Comparison of ENCODE assay signal across 17 cellular contexts in the genomic region with DNA sequence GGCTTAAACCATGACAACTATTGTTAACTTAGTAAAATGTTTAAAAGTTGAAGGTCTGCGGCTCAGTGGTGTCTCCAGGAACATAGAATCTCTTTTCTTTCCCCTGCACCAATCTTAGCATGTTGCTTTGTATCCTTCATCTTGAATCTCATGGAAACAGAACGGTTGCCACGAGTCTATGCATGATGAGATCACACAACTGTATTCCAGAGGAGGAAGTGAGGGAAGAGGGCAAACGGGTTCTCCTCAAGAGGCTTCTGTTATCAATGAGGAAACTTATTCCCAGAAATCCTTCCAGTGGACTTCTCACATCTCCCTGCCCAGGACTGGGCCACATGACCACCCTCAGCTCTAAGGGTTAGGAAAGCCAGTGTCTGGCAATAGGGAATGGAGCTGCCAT. TPM values are rescaled to one million over a fixed set of nuclear protein-coding genes. Genes with fewer than 3 reads are reported as not detected.
A peak's percentile ranks its signal among the peaks of the same experiment; 100 is the strongest.
DNase-seq lines count a peak whose midpoint lies in the region; ATAC-seq, FAIRE-seq and TF ChIP-seq lines count a peak whose summit lies in the region.
"Had no signal": no experiment of that assay in that cellular context is flagged by ENCODE, and none has a peak within 500 bp of the region (broad histone marks: within the 10 kb centered on the region; RNA-seq: fewer than 3 reads in every experiment).

No MANE protein-coding gene starts in this region.

- no peak overlapping the region for H3K9ac ChIP-seq in H1 (replicated peaks in 1 of 4; ENCODE audit: extremely low read depth in 1 of 4, low read depth in 3 of 4, low read length in 3 of 4)
- H3K9ac ChIP-seq in neuronal stem cell (ENCODE audit: low read depth, low read length, poor library complexity) = no peak overlapping the region
- H3K9ac ChIP-seq in mammary epithelial cell (ENCODE audit: insufficient read depth, low read length) = no peak overlapping the region

- H3K27ac ChIP-seq in H1 (ENCODE audit: low read depth, low read length) = no peak overlapping the region
- H3K27ac ChIP-seq in neuronal stem cell (replicated peaks; ENCODE audit: low read length) = peak overlapping the region; percentile 77
- H3K27ac ChIP-seq in mammary epithelial cell (ENCODE audit: insufficient read depth, low read depth, low read length) = no peak overlapping the region
- H3K27ac ChIP-seq: HL-60 had no signal

- in situ Hi-C loops in SK-MEL-5 (cut with HindIII; ENCODE audit: low pct_unique_long_range_greater_than_20kb, low sequenced_read_pairs) (no loop called here), GM13976 (cut with MboI; ENCODE audit: low sequenced_read_pairs, unreplicated experiment) (no loop called here), mammary epithelial cell (cut with MboI; ENCODE audit: low sequenced_read_pairs in 2 of 2) (no loop called here)

- no peaks in the 10 kb centered on the region for H3K79me1 ChIP-seq in H1 (ENCODE audit: low read depth, low read length)
- H3K79me1 ChIP-seq in neuronal stem cell (ENCODE audit: low read depth, low read length) = no peaks in the 10 kb centered on the region

- BruUV-seq in mammary epithelial cell (replicated peaks; lab: Mats Ljungman, UMichigan) = no TSS peak

- no peaks in the 10 kb centered on the region for H3K9me3 ChIP-seq in H1 (ENCODE audit: insufficient read depth in 2 of 2, low read depth in 1 of 2, low read length in 1 of 2)
- H3K9me3 ChIP-seq in neuronal stem cell (replicated peaks in 1 of 2; ENCODE audit: control insufficient read depth in 2 of 2, insufficient read depth in 1 of 2, low read depth in 1 of 2, low read length in 2 of 2) = no peaks in the 10 kb centered on the region
- no peaks in the 10 kb centered on the region for H3K9me3 ChIP-seq in mammary epithelial cell (replicated peaks; ENCODE audit: insufficient read depth, low read length)

- H3K4me1 ChIP-seq in H1 (replicated peaks in 1 of 4; ENCODE audit: control insufficient read depth in 3 of 4, insufficient read depth in 4 of 4, low read length in 3 of 4) (peaks cover 5 to 17% (median 14%) of the 10 kb centered on the region in 4 experiments; a peak in 6 of 7 replicates), neuronal stem cell (ENCODE audit: control insufficient read depth in 2 of 2, insufficient read depth in 1 of 2, low read depth in 1 of 2, low read length in 2 of 2) (peaks cover 20 to 25% of the 10 kb centered on the region in 2 donors), mammary epithelial cell (ENCODE audit: insufficient read depth, low read length) (no peaks in the 10 kb centered on the region)

- H2BK12ac ChIP-seq in H1 (ENCODE audit: low read depth, low read length) = no peak overlapping the region
- H2BK12ac ChIP-seq in neuronal stem cell (ENCODE audit: low read length) = no peak overlapping the region

- intact Hi-C loops in Right ventricle myocardium superior (cut with DNase I) (no loop called here), mammary epithelial cell (cut with micrococcal nuclease) (no loop called here)

- no peak for TF ChIP-seq EP300 in H1 (IDR thresholded peaks at IDR 0.05; ENCODE audit: borderline replicate concordance in 1 of 2, low read depth in 2 of 2, low read length in 2 of 2)

- H2BK120ac ChIP-seq in H1 (replicated peaks; ENCODE audit: low read depth, low read length) (no peak overlapping the region), neuronal stem cell (ENCODE audit: low read depth, low read length) (no peak overlapping the region)

- H3K4me3 ChIP-seq in H1 (ENCODE audit: extremely low read depth in 1 of 4, insufficient read depth in 2 of 4, low read depth in 3 of 4, low read length in 4 of 4) = peak overlapping the region in 1 of 4 experiments; percentile 20; a peak in 1 of 8 replicates
- peak overlapping the region in 1 of 2 donors; percentile 40 for H3K4me3 ChIP-seq in neuronal stem cell (ENCODE audit: low read length in 2 of 2)
- H3K4me3 ChIP-seq in mammary epithelial cell (replicated peaks in 1 of 3; ENCODE audit: insufficient read depth in 1 of 3, low read depth in 2 of 3, low read length in 3 of 3) = no peak overlapping the region

- H3K36me3 ChIP-seq in H1 (ENCODE audit: control insufficient read depth in 2 of 4, insufficient read depth in 4 of 4, low read length in 3 of 4) = no peaks in the 10 kb centered on the region
- no peaks in the 10 kb centered on the region for H3K36me3 ChIP-seq in neuronal stem cell (replicated peaks in 1 of 2; ENCODE audit: control insufficient read depth in 2 of 2, insufficient read depth in 2 of 2, low read length in 2 of 2)
- H3K36me3 ChIP-seq in mammary epithelial cell (ENCODE audit: insufficient read depth, low read length) = no peaks in the 10 kb centered on the region

- POLR2A ChIA-PET in H1 (lab: Charles Lee; ENCODE audit: partially characterized antibody) = no interaction called here

- no peak overlapping the region for H3K18ac ChIP-seq in H1 (ENCODE audit: extremely low read depth, low read length)
- no peak overlapping the region for H3K18ac ChIP-seq in neuronal stem cell (ENCODE audit: low read length)

- ATAC-seq in Right ventricle myocardium superior (ENCODE audit: poor library complexity) = no peak
- ATAC-seq: HCT116 had no signal

- H3K23me2 ChIP-seq in H1 (ENCODE audit: low read depth, low read length) = no peaks in the 10 kb centered on the region

- H4K5ac ChIP-seq in H1 (ENCODE audit: insufficient read length, low read depth, low read length) = no peak overlapping the region

- no peak overlapping the region for H3K56ac ChIP-seq in H1 (replicated peaks; ENCODE audit: insufficient read length, low read depth, low read length)

- peak overlapping the region; percentile 49 to 58; a peak in 3 of 4 replicates for H3K4me2 ChIP-seq in H1 (ENCODE audit: insufficient read depth in 1 of 2, low read depth in 2 of 2, low read length in 2 of 2)
- no peak overlapping the region for H3K4me2 ChIP-seq in neuronal stem cell (ENCODE audit: insufficient read depth, low read length, poor library complexity, severe bottlenecking)
- no peak overlapping the region for H3K4me2 ChIP-seq in mammary epithelial cell (ENCODE audit: insufficient read depth, low read depth, low read length)

- WGBS in H1 (ENCODE audit: extremely low coverage in 1 of 2, insufficient coverage in 1 of 2, insufficient read length in 1 of 2, insufficient replicate concordance in 2 of 2, low coverage in 1 of 2, low lambda C conversion rate in 2 of 2, missing lambda C conversion rate in 1 of 2), 2 experiments = 72% methylated on average over 4 of the region's 4 CpGs; no CpG with 5 or more reads in 1 of the 2 experiments
- no CpG with 5 or more reads among the region's 4 CpGs for WGBS in neuronal stem cell (ENCODE audit: extremely low coverage in 2 of 2, insufficient read length in 2 of 2, insufficient replicate concordance in 1 of 2), 2 donors
- WGBS in mammary epithelial cell (ENCODE audit: low coverage, missing lambda C conversion rate) = 68% methylated on average over 4 of the region's 4 CpGs

- dilution Hi-C loops in mammary epithelial cell (cut with HindIII; ENCODE audit: low sequenced_read_pairs) = no loop called here

- TF ChIP-seq RAD21 in H1 (IDR thresholded peaks at IDR 0.05 in 1 of 2, conservative IDR thresholded peaks at IDR 0.05 in 1 of 2; ENCODE audit: low read depth in 2 of 2, low read length in 2 of 2) = no peak

- H4K91ac ChIP-seq in H1 (replicated peaks; ENCODE audit: insufficient read length, low read length) (no peak overlapping the region), neuronal stem cell (ENCODE audit: low read depth, low read length, poor library complexity) (no peak overlapping the region)

- H3K79me2 ChIP-seq in H1 (ENCODE audit: control insufficient read depth in 1 of 2, insufficient read depth in 2 of 2, low read length in 2 of 2) (no peaks in the 10 kb centered on the region), mammary epithelial cell (ENCODE audit: insufficient read depth, low read length) (no peaks in the 10 kb centered on the region)

- no peak for TF ChIP-seq POLR2A in H1 (IDR thresholded peaks at IDR 0.05; ENCODE audit: control extremely low read depth in 1 of 2, low read depth in 2 of 2, low read length in 2 of 2)

- H4K20me1 ChIP-seq in H1 (replicated peaks in 1 of 2; ENCODE audit: control insufficient read depth in 1 of 2, insufficient read depth in 2 of 2, low read length in 2 of 2) (peaks cover 0 to 5% of the 10 kb centered on the region in 2 experiments), mammary epithelial cell (ENCODE audit: insufficient read depth, low read length) (no peaks in the 10 kb centered on the region)

- H2BK15ac ChIP-seq in H1 (ENCODE audit: low read length) (no peak overlapping the region), neuronal stem cell (ENCODE audit: low read length) (no peak overlapping the region)

- H3K27me3 ChIP-seq in H1 (replicated peaks in 1 of 4; ENCODE audit: control insufficient read depth in 3 of 4, extremely low read depth in 1 of 4, insufficient read depth in 3 of 4, low read length in 3 of 4) = peaks cover 42 to 80% (median 62%) of the 10 kb centered on the region in 4 experiments
- H3K27me3 ChIP-seq in neuronal stem cell (ENCODE audit: control insufficient read depth in 3 of 3, insufficient read depth in 3 of 3, low read depth in 1 of 3, low read length in 3 of 3) = no peaks in the 10 kb centered on the region
- H3K27me3 ChIP-seq in mammary epithelial cell (ENCODE audit: insufficient read depth, low read length) = no peaks in the 10 kb centered on the region

- H2AFZ ChIP-seq in H1 (ENCODE audit: low read length) (no peak overlapping the region), neuronal stem cell (ENCODE audit: low read length) (peak overlapping the region; percentile 80), mammary epithelial cell (ENCODE audit: low read depth, low read length) (no peak overlapping the region)

- FAIRE-seq in H1 (lab: Jason Lieb, UNC) (no peak), islet of Langerhans (lab: Jason Lieb, UNC) (peak; percentile 62)
- FAIRE-seq: A204.1, GM18507, H54 had no signal

- no peak overlapping the region for H4K8ac ChIP-seq in H1 (ENCODE audit: extremely low read depth, insufficient read depth, low read length)
- H4K8ac ChIP-seq in neuronal stem cell (ENCODE audit: low read depth, low read length) = no peak overlapping the region

- CTCF ChIA-PET in H1 (lab: Charles Lee; ENCODE audit: partially characterized antibody) (interaction anchor here (1.0 to 2.4 kb wide), 5 partner anchors 14 to 365 kb away, joined by 3 to 6 read pairs (median 4); no protein-coding TSS in a partner anchor), mammary epithelial cell (lab: Charles Lee; ENCODE audit: low non-redundant PET) (no interaction called here)

- no peak overlapping the region for H3K23ac ChIP-seq in H1 (ENCODE audit: insufficient read length)
- no peak overlapping the region for H3K23ac ChIP-seq in neuronal stem cell (ENCODE audit: low read depth, low read length, poor library complexity)

- H3K4ac ChIP-seq in H1 (replicated peaks; ENCODE audit: insufficient read length, low read depth, low read length) (no peak overlapping the region), neuronal stem cell (ENCODE audit: low read length) (no peak overlapping the region)

- DNase-seq in SK-MEL-5 (ENCODE audit: low read depth, low spot score) = peak; percentile 72
- no peak for DNase-seq in H1 (ENCODE audit: low read depth in 1 of 2, low spot score in 2 of 2)
- DNase-seq in neuronal stem cell (ENCODE audit: low spot score) = no peak
- DNase-seq in Right ventricle myocardium superior = no peak
- no peak for DNase-seq in GM13976 (ENCODE audit: low spot score)
- DNase-seq in germinal center (ENCODE audit: low spot score) = no peak
- no peak for DNase-seq in mammary epithelial cell
- DNase-seq: C1 segment of cervical spinal cord; Calu3; CD4-positive, alpha-beta T cell; DMS 273 treated with DMSO at 0.1 percent for 48 hours had no signal

- TF ChIP-seq CTCF in H1 (IDR thresholded peaks at IDR 0.05; ENCODE audit: control extremely low read depth in 1 of 3, insufficient read depth in 1 of 3, low read depth in 1 of 3, low read length in 3 of 3) (no peak), GM13976 (IDR thresholded peaks at IDR 0.05; ENCODE audit: borderline replicate concordance, control extremely low read depth, extremely low read depth, insufficient read depth, missing control alignments) (no peak), mammary epithelial cell (conservative IDR thresholded peaks at IDR 0.05 in 1 of 2, IDR thresholded peaks at IDR 0.05 in 1 of 2; ENCODE audit: extremely low read depth in 1 of 2, insufficient read depth in 1 of 2, low read depth in 1 of 2, low read length in 2 of 2) (no peak)

- no peak overlapping the region for H2BK20ac ChIP-seq in H1 (ENCODE audit: low read length)

- H3K14ac ChIP-seq in H1 (ENCODE audit: insufficient read length) = no peak overlapping the region
- no peak overlapping the region for H3K14ac ChIP-seq in neuronal stem cell (ENCODE audit: low read length)

- H2BK5ac ChIP-seq in H1 (ENCODE audit: low read depth, low read length) (no peak overlapping the region), neuronal stem cell (ENCODE audit: low read length) (no peak overlapping the region)

- H2AK5ac ChIP-seq in H1 (ENCODE audit: low read depth, low read length) (no peak overlapping the region), neuronal stem cell (ENCODE audit: low read depth, low read length) (no peak overlapping the region)

RNA-seq across cellular contexts. Expression of a gene that starts 17.3 kb away (rescaled TPM):
- 48.8 and 52.5 TPM in 2 replicates for total RNA-seq in SK-MEL-5 (2014; rRNA removed; shearing (Covaris generic))
- 33.3 and 48.0 TPM in 2 replicates for polyA plus RNA-seq in SK-MEL-5 (2015; cell fraction: cytosol; rRNA removed)
- polyA plus RNA-seq in SK-MEL-5 (2015; cell fraction: nucleus; rRNA removed) = 24.2 and 26.6 TPM in 2 replicates
- 1.3 and 2.0 TPM in 2 replicates for total RNA-seq in H1 (2021; fragmentation: NEBNext Ultra II Directional; extraction: Animal tissue kit (Norgen Biotek cat#: 25700))
- polyA plus RNA-seq in H1 (2011; rRNA removed) (0.83 and 0.86 TPM in 2 replicates), mammary epithelial cell (0.48 TPM)
- polyA plus RNA-seq in H1 (2011; cell fraction: cytosol; rRNA removed) = 0.80 TPM
- polyA plus RNA-seq in H1 (2011; cell fraction: nucleus; rRNA removed) = 1.4 TPM
- 1.6 to 2.5 TPM (median 1.8 TPM) in 4 replicates for polyA plus RNA-seq in H1 (2012, experiment 1 of 2)
- polyA plus RNA-seq in H1 (2012, experiment 2 of 2) = 0.08 TPM
- polyA plus RNA-seq in H1 (2013, experiment 1 of 2) = 1.2 TPM
- polyA plus RNA-seq in H1 (2013, experiment 2 of 2) = 1.1 TPM
- 3.0 and 5.2 TPM in 2 replicates for polyA minus RNA-seq in H1 (2011; rRNA and poly(A)+ RNA removed)
- 0.81 TPM for polyA minus RNA-seq in H1 (2011; cell fraction: cytosol; rRNA and poly(A)+ RNA removed)
- 6.7 TPM for polyA minus RNA-seq in H1 (2011; cell fraction: nucleus; rRNA and poly(A)+ RNA removed)
- polyA plus RNA-seq in neuronal stem cell (2013, experiment 1 of 2) = 4.4 TPM
- 4.7 TPM for polyA plus RNA-seq in neuronal stem cell (2013, experiment 2 of 2)
- total RNA-seq in Right ventricle myocardium superior (3.3 TPM), mammary epithelial cell (1 to 10 TPM in 1 of 2 donors, under 1 TPM in 1; 0.61 to 3.2 TPM)
- 1.1 TPM for polyA minus RNA-seq in mammary epithelial cell

Comparison
In these comparisons a context has a peak if more than half of its experiments do, and no peak if none do; other contexts are left out.
1. H3K4me2 ChIP-seq: peak in H1 (2 of 2); none in neuronal stem cell (single experiment) and mammary epithelial cell (single experiment).
2. RNA of a gene that starts 17.3 kb away (total RNA-seq): 48.8 to 52.5 TPM in SK-MEL-5; 3.3 TPM in Right ventricle myocardium superior (single experiment), 0.61 to 3.2 TPM in mammary epithelial cell and 1.3 to 2.0 TPM in H1; every median in the first group is over 10 times any median in the second.